11 cellular contexts compared by ENCODE assay signal in the genomic region with DNA sequence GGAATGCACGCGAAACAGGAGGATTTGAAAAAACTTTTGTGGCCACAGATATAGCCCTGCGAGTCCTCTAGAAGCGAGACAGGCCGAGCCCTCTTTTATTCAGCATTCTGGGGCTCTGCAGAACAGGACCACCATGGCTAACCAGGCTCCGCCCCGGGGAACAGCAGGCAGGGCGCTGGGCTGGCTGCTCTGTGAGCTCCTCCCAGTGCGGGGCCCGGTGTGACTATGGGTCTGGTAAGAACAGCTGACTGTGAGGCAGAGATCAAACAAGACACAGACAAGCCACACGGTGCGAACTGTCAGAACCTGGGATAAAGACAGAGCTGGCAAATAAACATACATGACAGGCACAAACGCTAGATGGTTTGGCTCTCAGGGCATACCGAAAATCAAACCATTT. TPM values are rescaled to one million over a fixed set of nuclear protein-coding genes. Genes with fewer than 3 reads are reported as not detected.
DNase-seq lines count a peak whose midpoint lies in the region; ATAC-seq and TF ChIP-seq lines count a peak whose summit lies in the region.
"Had no signal": no experiment of that assay in that cellular context is flagged by ENCODE, and none has a peak within 500 bp of the region (broad histone marks: within the 10 kb centered on the region; RNA-seq: fewer than 3 reads in every experiment).

No MANE protein-coding gene starts in this region.

- no peak for ATAC-seq in GM19397 (IDR thresholded peaks at IDR 0.05; ENCODE audit: unreplicated experiment)

- H3K4me3 ChIP-seq in cardiac muscle cell = no peak overlapping the region
- H3K4me3 ChIP-seq in parathyroid adenoma (ENCODE audit: low read depth, low read length) = no peak overlapping the region

- H3K79me2 ChIP-seq in parathyroid adenoma = no peaks in the 10 kb centered on the region

- DNase-seq in Daoy (ENCODE audit: low read depth) (peak; percentile 58), SHP77 treated with DMSO at 0.1 percent for 48 hours (lab: John Stamatoyannopoulos, UW) (peak; percentile 74), cardiac muscle cell (ENCODE audit: low read depth in 1 of 2, low spot score in 1 of 2) (peak; percentile 21 to 74), MV-4-11 (lab: John Stamatoyannopoulos, UW) (no peak), hepatic stellate cell (ENCODE audit: low spot score) (no peak), NCI-H748 treated with DMSO at 0.1 percent for 48 hours (lab: John Stamatoyannopoulos, UW) (no peak)
- DNase-seq: activated CD4-positive, CD25-positive, alpha-beta regulatory T cell treated with anti-CD3 and anti-CD28 coated beads, Interleukin-2, amount 50 U/mL, for 72 hours; NCI-H1105 treated with DMSO at 0.1 percent for 48 hours; stimulated activated CD4-positive, alpha-beta T cell treated with anti-CD3 and anti-CD28 coated beads, Interleukin-4, amount 100 ng/mL, for 4 hours had no signal

- H3K36me3 ChIP-seq in cardiac muscle cell = no peaks in the 10 kb centered on the region
- no peaks in the 10 kb centered on the region for H3K36me3 ChIP-seq in parathyroid adenoma (ENCODE audit: control insufficient read depth, insufficient read depth, low read length)

- peak overlapping the region; percentile 18 for H3K27ac ChIP-seq in cardiac muscle cell
- H3K27ac ChIP-seq in parathyroid adenoma = no peak overlapping the region

- peak overlapping the region; percentile 42 for H2AFZ ChIP-seq in parathyroid adenoma

- H3K9ac ChIP-seq in parathyroid adenoma = no peak overlapping the region

- H3K4me1 ChIP-seq in cardiac muscle cell (ENCODE audit: low read depth) (peaks cover 30% of the 10 kb centered on the region), parathyroid adenoma (peaks cover 2% of the 10 kb centered on the region)

- H3K9me3 ChIP-seq in cardiac muscle cell (ENCODE audit: low read depth) (no peaks in the 10 kb centered on the region), parathyroid adenoma (ENCODE audit: control insufficient read depth, low read length) (no peaks in the 10 kb centered on the region)

- no peaks in the 10 kb centered on the region for H3K27me3 ChIP-seq in cardiac muscle cell
- peaks cover 5% of the 10 kb centered on the region for H3K27me3 ChIP-seq in parathyroid adenoma (ENCODE audit: control insufficient read depth, insufficient read depth, low read length)

- TF ChIP-seq CTCF in cardiac muscle cell (IDR thresholded peaks at IDR 0.05; ENCODE audit: low read depth, low read length) (no peak), parathyroid adenoma (IDR thresholded peaks at IDR 0.05) (no peak)

- no peak overlapping the region for H3K4me2 ChIP-seq in parathyroid adenoma (ENCODE audit: low read length)

RNA-seq across cellular contexts. Expression of gene PXDN, which starts 15.5 kb away (rescaled TPM):
- total RNA-seq in Daoy (2014; rRNA removed; shearing (Covaris generic)) = 173 and 193 TPM in 2 replicates
- total RNA-seq in cardiac muscle cell = 110 and 129 TPM in 2 replicates
- 85.7 and 96.8 TPM in 2 replicates for polyA plus RNA-seq in cardiac muscle cell

Comparison
In these comparisons a context has a peak if more than half of its experiments do, and no peak if none do; other contexts are left out.
1. DNase-seq: peak in Daoy (single experiment), SHP77 treated with DMSO at 0.1 percent for 48 hours (single experiment) and cardiac muscle cell (2 of 2); none in MV-4-11 (single experiment), hepatic stellate cell (single experiment) and NCI-H748 treated with DMSO at 0.1 percent for 48 hours (single experiment).